Comparison of ENCODE assay signal across 1 cellular context in the genomic region with DNA sequence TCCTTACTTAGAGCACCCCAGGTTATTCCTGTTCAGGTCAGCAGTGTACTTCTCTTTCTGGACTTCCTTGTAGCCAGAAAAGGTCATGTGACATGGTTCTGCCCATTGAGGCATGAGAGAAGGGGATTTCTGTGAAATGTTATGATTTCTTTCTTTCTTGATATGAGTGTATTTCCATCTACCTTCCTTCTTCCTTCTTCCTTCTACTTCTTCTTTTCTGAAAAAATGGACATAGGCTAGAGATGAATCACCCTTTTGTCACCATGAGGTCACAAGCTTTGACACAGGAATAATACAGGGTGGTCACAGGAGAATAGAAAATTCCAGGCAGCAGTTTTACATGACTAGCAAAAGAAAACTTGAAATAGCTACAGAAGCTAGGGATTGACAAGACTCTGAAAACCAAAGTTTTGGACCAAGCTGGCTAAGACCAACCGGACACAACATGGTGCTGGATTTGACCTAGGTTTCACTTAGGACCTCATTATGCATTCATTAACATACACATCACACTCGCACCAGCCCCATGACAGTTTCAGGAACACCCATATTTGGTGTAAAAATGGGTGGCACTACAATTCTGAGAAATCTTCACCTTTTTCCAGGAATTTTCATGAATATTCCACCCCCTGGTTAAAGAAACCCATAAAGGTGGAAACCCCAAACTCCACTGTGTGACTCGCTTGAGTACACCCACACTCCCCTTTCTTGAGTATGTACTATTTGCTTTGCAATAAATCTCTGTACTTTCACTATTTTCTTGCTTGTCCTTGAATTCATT.
TF ChIP-seq lines count a peak whose summit lies in the region.

No MANE protein-coding gene starts in this region.

TF ChIP-seq in K562, 482 proteins besides CTCF, POLR2A, EP300 and RAD21 (continued from another document and continues in another):
- TF ChIP-seq MLX (CRISPR knock-in tag; conservative IDR thresholded peaks at IDR 0.05) (no peak), ZNF830 (CRISPR knock-in tag; IDR thresholded peaks at IDR 0.05) (no peak), ZNF274 (IDR thresholded peaks at IDR 0.05; ENCODE audit: borderline replicate concordance, low read depth, low read length) (no peak), ZKSCAN3 (CRISPR knock-in tag; IDR thresholded peaks at IDR 0.05) (no peak), JUND (IDR thresholded peaks at IDR 0.05; ENCODE audit: borderline replicate concordance, low read depth, low read length) (peak; percentile 69; the same call in 1 of the 2 replicates), JUND (tag; IDR thresholded peaks at IDR 0.05; ENCODE audit: borderline replicate concordance, low read depth, low read length) (peak; percentile 73; the same call in 2 of the 3 replicates), OTX1 (CRISPR knock-in tag; IDR thresholded peaks at IDR 0.05) (no peak), ZNF449 (CRISPR knock-in tag; IDR thresholded peaks at IDR 0.05) (no peak), THRB (CRISPR knock-in tag; conservative IDR thresholded peaks at IDR 0.05) (peak; percentile 24; the same call in 1 of the 2 replicates), ZBTB5 (IDR thresholded peaks at IDR 0.05) (no peak), RBFOX2 (IDR thresholded peaks at IDR 0.05; ENCODE audit: low read depth, low read length) (no peak), CBFB (CRISPR knock-in tag; IDR thresholded peaks at IDR 0.05) (no peak), SMARCE1 (IDR thresholded peaks at IDR 0.05) (0 out of 2 replicates have a peak, but pooled peaks have one; percentile 43), FOSL1 (tag; conservative IDR thresholded peaks at IDR 0.05) (peak; percentile 95), CHCHD3 (CRISPR knock-in tag; IDR thresholded peaks at IDR 0.05) (no peak), SMARCA5 (IDR thresholded peaks at IDR 0.05) (no peak), MBD2 (IDR thresholded peaks at IDR 0.05; ENCODE audit: borderline replicate concordance, low read depth) (no peak), BRF1 (IDR thresholded peaks at IDR 0.05; ENCODE audit: borderline replicate concordance, extremely low read depth, insufficient read length) (no peak), BCL6 (CRISPR knock-in tag; IDR thresholded peaks at IDR 0.05) (no peak), ZNF316 (IDR thresholded peaks at IDR 0.05) (no peak), BMI1 (IDR thresholded peaks at IDR 0.05; ENCODE audit: low read length) (no peak), RERE (CRISPR knock-in tag; IDR thresholded peaks at IDR 0.05; ENCODE audit: borderline replicate concordance) (no peak), ELF4 (CRISPR knock-in tag; IDR thresholded peaks at IDR 0.05) (no peak), CBX2 (IDR thresholded peaks at IDR 0.05; ENCODE audit: insufficient read depth, low read length, poor library complexity, severe bottlenecking) (no peak), RBM34 (IDR thresholded peaks at IDR 0.05; ENCODE audit: borderline replicate concordance, insufficient read depth, low read length) (no peak), PRPF4 (IDR thresholded peaks at IDR 0.05; ENCODE audit: insufficient read depth, low read depth, low read length, poor library complexity, severe bottlenecking) (no peak), TAF15 (IDR thresholded peaks at IDR 0.05; ENCODE audit: low read depth, low read length) (no peak), RBM14 (IDR thresholded peaks at IDR 0.05; ENCODE audit: borderline replicate concordance, insufficient read depth, low read depth, low read length) (no peak), ZNF197 (CRISPR knock-in tag; IDR thresholded peaks at IDR 0.05; ENCODE audit: low read depth) (no peak), CHD2 (IDR thresholded peaks at IDR 0.05; ENCODE audit: low read depth, low read length) (no peak), ID3 (CRISPR knock-in tag; IDR thresholded peaks at IDR 0.05) (no peak), ID3 (tag; IDR thresholded peaks at IDR 0.05) (0 out of 2 replicates have a peak, but pooled peaks have one; percentile 17), FOXJ3 (CRISPR knock-in tag; IDR thresholded peaks at IDR 0.05) (no peak), BRCA1 (IDR thresholded peaks at IDR 0.05) (no peak), BRCA1 (CRISPR knock-in tag; IDR thresholded peaks at IDR 0.05) (no peak), ZKSCAN1 (IDR thresholded peaks at IDR 0.05; ENCODE audit: low read depth, low read length) (no peak), FOXM1 (IDR thresholded peaks at IDR 0.05; ENCODE audit: low read depth) (no peak), FOXM1 (CRISPR knock-in tag; IDR thresholded peaks at IDR 0.05; ENCODE audit: low read depth) (no peak), MNT (conservative IDR thresholded peaks at IDR 0.05) (peak; percentile 21 to 38; a peak in 2 of 4 replicates), MLLT1 (IDR thresholded peaks at IDR 0.05) (0 out of 4 replicates have a peak, but pooled peaks of 1 of the 2 experiments have one; percentile 37), SMARCC2 (IDR thresholded peaks at IDR 0.05; ENCODE audit: low read depth) (0 out of 2 replicates have a peak, but pooled peaks have one; percentile 30), ZNF436 (CRISPR knock-in tag; IDR thresholded peaks at IDR 0.05) (no peak), ZNF695 (CRISPR knock-in tag; IDR thresholded peaks at IDR 0.05) (no peak), ETV6 (IDR thresholded peaks at IDR 0.05; ENCODE audit: borderline replicate concordance in 1 of 2, low read depth in 2 of 2, low read length in 1 of 2) (no peak), ETV6 (CRISPR knock-in tag; IDR thresholded peaks at IDR 0.05; ENCODE audit: borderline replicate concordance) (no peak)
- TF ChIP-seq, protein P1, sequence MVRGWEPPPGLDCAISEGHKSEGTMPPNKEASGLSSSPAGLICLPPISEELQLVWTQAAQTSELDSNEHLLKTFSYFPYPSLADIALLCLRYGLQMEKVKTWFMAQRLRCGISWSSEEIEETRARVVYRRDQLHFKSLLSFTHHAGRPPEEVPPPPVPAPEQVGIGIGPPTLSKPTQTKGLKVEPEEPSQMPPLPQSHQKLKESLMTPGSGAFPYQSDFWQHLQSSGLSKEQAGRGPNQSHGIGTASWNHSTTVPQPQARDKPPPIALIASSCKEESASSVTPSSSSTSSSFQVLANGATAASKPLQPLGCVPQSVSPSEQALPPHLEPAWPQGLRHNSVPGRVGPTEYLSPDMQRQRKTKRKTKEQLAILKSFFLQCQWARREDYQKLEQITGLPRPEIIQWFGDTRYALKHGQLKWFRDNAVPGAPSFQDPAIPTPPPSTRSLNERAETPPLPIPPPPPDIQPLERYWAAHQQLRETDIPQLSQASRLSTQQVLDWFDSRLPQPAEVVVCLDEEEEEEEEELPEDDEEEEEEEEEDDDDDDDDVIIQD (CRISPR knock-in tag; IDR thresholded peaks at IDR 0.05): no peak
